24 cellular contexts compared by ENCODE assay signal in the genomic region with DNA sequence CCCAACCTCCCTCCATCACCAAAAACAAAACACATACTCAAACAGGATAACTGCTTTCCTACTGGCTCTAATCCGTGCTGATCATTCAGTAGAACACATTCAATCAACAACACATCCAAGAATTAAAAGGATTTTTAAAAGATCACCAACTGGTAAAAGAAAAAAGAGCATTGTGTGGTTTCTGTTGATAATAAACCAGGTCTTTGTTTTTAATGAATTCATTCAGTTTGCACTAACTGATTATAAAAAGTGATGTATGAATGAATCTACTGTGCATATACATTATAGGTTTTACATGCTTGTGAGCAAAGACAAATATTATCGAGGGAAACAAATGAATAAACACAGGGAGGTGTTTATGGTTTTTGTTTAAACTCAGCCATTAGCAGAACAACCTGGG.
"Had no signal": no experiment of that assay in that cellular context is flagged by ENCODE, and none has a peak within 500 bp of the region (broad histone marks: within the 10 kb centered on the region; RNA-seq: fewer than 3 reads in every experiment).

No MANE protein-coding gene starts in this region.

- H3K9me3 Mint-ChIP-seq: dendritic cell treated with granulocyte-macrophage colony-stimulating factor and Interleukin-4, amounts not matched to agents 40 ng/mL and 50 ng/mL, for 4 days; effector memory CD8-positive, alpha-beta T cell; endodermal cell; mesothelial cell of epicardium; naive B cell; naive thymus-derived CD8-positive, alpha-beta T cell had no signal

- H3K4me3 ChIP-seq: colonic mucosa, esophagus squamous epithelium, gastroesophageal sphincter, heart left ventricle, hepatocyte, left lung, lower lobe of right lung, mucosa of descending colon had no signal

- H3K4me2 ChIP-seq: hepatocyte had no signal

- H3K27ac Mint-ChIP-seq: dendritic cell treated with granulocyte-macrophage colony-stimulating factor and Interleukin-4, amounts not matched to agents 40 ng/mL and 50 ng/mL, for 4 days; effector memory CD8-positive, alpha-beta T cell; endodermal cell; mesothelial cell of epicardium; naive thymus-derived CD8-positive, alpha-beta T cell had no signal

- H3K4me1 Mint-ChIP-seq: endodermal cell; mesothelial cell of epicardium; naive B cell; naive thymus-derived CD8-positive, alpha-beta T cell had no signal

- H3K27me3 ChIP-seq: colonic mucosa, esophagus squamous epithelium, gastroesophageal sphincter, heart left ventricle, hepatocyte, left lung had no signal

- H3K27ac ChIP-seq: colonic mucosa, epithelial cell of prostate, esophagus squamous epithelium, gastroesophageal sphincter, heart left ventricle, hepatocyte, left lung, lower lobe of right lung had no signal

- H3K9me3 ChIP-seq: colonic mucosa, esophagus squamous epithelium, gastroesophageal sphincter, heart left ventricle, left lung, lower lobe of right lung, mucosa of descending colon had no signal

- ATAC-seq: effector memory CD8-positive, alpha-beta T cell; esophagus mucosa; gastroesophageal sphincter; heart left ventricle; left cardiac atrium; left lung; left ventricle myocardium superior; lower lobe of right lung; mucosa of descending colon; naive thymus-derived CD8-positive, alpha-beta T cell had no signal

- H2AFZ ChIP-seq: hepatocyte had no signal

- H3K36me3 Mint-ChIP-seq: naive B cell; naive thymus-derived CD8-positive, alpha-beta T cell had no signal

- H3K27me3 Mint-ChIP-seq: dendritic cell treated with granulocyte-macrophage colony-stimulating factor and Interleukin-4, amounts not matched to agents 40 ng/mL and 50 ng/mL, for 4 days; effector memory CD8-positive, alpha-beta T cell; naive B cell; naive thymus-derived CD8-positive, alpha-beta T cell had no signal

- H3K79me2 ChIP-seq: hepatocyte had no signal

- H3K36me3 ChIP-seq: colonic mucosa, esophagus squamous epithelium, gastroesophageal sphincter, heart left ventricle, left lung, lower lobe of right lung had no signal

- H3K4me1 ChIP-seq: colonic mucosa, esophagus squamous epithelium, gastroesophageal sphincter, heart left ventricle, left lung, lower lobe of right lung had no signal

- H3K4me3 Mint-ChIP-seq: dendritic cell treated with granulocyte-macrophage colony-stimulating factor and Interleukin-4, amounts not matched to agents 40 ng/mL and 50 ng/mL, for 4 days; effector memory CD8-positive, alpha-beta T cell; endodermal cell; mesothelial cell of epicardium; naive B cell; naive thymus-derived CD8-positive, alpha-beta T cell had no signal

- DNase-seq: colonic mucosa; cortex of kidney; effector CD8-positive, alpha-beta T cell; effector memory CD8-positive, alpha-beta T cell; endodermal cell; erythroblast; esophagus squamous epithelium; foreskin fibroblast; heart left ventricle; hypothalamus; left cardiac atrium; left lung; left ventricle myocardium superior; lower lobe of right lung; mesenchymal stem cell; mucosa of descending colon; naive B cell; naive thymus-derived CD8-positive, alpha-beta T cell had no signal
